In the genomic region with DNA sequence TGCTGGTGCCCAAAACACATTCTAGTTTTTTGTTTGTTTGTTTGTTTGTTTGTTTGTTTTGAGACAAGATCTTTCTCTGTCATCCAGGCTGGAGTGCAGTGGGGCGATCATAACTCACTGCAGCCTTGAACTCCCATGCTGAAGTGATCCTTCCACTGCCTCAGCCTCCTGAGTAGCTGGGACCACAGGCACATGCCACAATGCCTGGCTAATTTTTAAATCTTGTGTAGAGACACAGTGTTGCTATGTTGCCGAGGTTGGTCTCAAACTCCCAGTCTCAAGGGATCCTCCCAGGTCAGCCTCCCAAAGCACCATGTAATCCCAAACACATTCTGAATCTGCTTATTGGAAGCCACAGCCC, we compare ENCODE assay signal across 2 cellular contexts.
TF ChIP-seq lines count a peak whose summit lies in the region.

No MANE protein-coding gene starts in this region.

TF ChIP-seq in GM12891, 5 proteins besides CTCF, POLR2A, EP300 and RAD21:
- no peak for TF ChIP-seq POLR2AphosphoS5 (IDR thresholded peaks at IDR 0.05; ENCODE audit: low read depth, low read length)
- no peak for TF ChIP-seq TAF1 (IDR thresholded peaks at IDR 0.05; ENCODE audit: low read depth, low read length)
- TF ChIP-seq POU2F2 (IDR thresholded peaks at IDR 0.05; ENCODE audit: low read depth, low read length): no peak

TF ChIP-seq in GM12878, 131 proteins besides CTCF, POLR2A, EP300 and RAD21:
- no peak for TF ChIP-seq IRF4 (IDR thresholded peaks at IDR 0.05; ENCODE audit: low read depth, low read length)
- no peak for TF ChIP-seq NFIC (IDR thresholded peaks at IDR 0.05; ENCODE audit: low read depth, low read length)
- no peak for TF ChIP-seq ATF7 (IDR thresholded peaks at IDR 0.05; ENCODE audit: low read depth)
- no peak for TF ChIP-seq MEF2A (IDR thresholded peaks at IDR 0.05; ENCODE audit: insufficient read depth, low read depth, low read length)
- TF ChIP-seq, protein P1, sequence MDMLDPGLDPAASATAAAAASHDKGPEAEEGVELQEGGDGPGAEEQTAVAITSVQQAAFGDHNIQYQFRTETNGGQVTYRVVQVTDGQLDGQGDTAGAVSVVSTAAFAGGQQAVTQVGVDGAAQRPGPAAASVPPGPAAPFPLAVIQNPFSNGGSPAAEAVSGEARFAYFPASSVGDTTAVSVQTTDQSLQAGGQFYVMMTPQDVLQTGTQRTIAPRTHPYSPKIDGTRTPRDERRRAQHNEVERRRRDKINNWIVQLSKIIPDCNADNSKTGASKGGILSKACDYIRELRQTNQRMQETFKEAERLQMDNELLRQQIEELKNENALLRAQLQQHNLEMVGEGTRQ (IDR thresholded peaks at IDR 0.05; ENCODE audit: borderline replicate concordance, low read depth, low read length): no peak
- no peak for TF ChIP-seq E2F8 (IDR thresholded peaks at IDR 0.05; ENCODE audit: low read depth, partially characterized antibody)
- TF ChIP-seq SREBF1 (IDR thresholded peaks at IDR 0.05; ENCODE audit: low read length): no peak
- no peak for TF ChIP-seq LARP7 (IDR thresholded peaks at IDR 0.05)
